10 cellular contexts compared by ENCODE assay signal in genomic region chr1:85465791-85466134, GRCh38. TPM values are rescaled to one million over a fixed set of nuclear protein-coding genes. Genes with fewer than 3 reads are reported as not detected.
DNase-seq lines count a peak whose midpoint lies in the region; ATAC-seq, FAIRE-seq and TF ChIP-seq lines count a peak whose summit lies in the region.
"Had no signal": no experiment of that assay in that cellular context is flagged by ENCODE, and none has a peak within 500 bp of the region (broad histone marks: within the 10 kb centered on the region; RNA-seq: fewer than 3 reads in every experiment).

No MANE protein-coding gene starts in this region.

- H3K4me1 Mint-ChIP-seq in activated T-cell treated with anti-CD3 and anti-CD28 coated beads, Interleukin-2, amount 50 U/mL, for 24 hours (ENCODE audit: low read depth), result peaks cover 9% of the 10 kb centered on the region
- H3K4me1 Mint-ChIP-seq in activated naive CD8-positive, alpha-beta T cell treated with anti-CD3 and anti-CD28 coated beads, Interleukin-2, amount 50 U/mL, for 24 hours, result no peaks in the 10 kb centered on the region

- intact Hi-C loops in kidney (cut with DNase I) (no loop called here), testis (cut with DNase I; ENCODE audit: low total_unique reads) (no loop called here), Right ventricle myocardium superior (cut with DNase I) (no loop called here)

- H3K9me3 Mint-ChIP-seq in activated T-cell treated with anti-CD3 and anti-CD28 coated beads, Interleukin-2, amount 50 U/mL, for 24 hours, result no peaks in the 10 kb centered on the region
- H3K9me3 Mint-ChIP-seq in activated naive CD8-positive, alpha-beta T cell treated with anti-CD3 and anti-CD28 coated beads, Interleukin-2, amount 50 U/mL, for 24 hours, result peaks cover 5% of the 10 kb centered on the region

- H3K27me3 ChIP-seq in testis (no peaks in the 10 kb centered on the region), BE2C (no peaks in the 10 kb centered on the region)

- DNase-seq in activated T-cell treated with anti-CD3 and anti-CD28 coated beads, Interleukin-2, amount 50 U/mL, for 24 hours, result no peak
- DNase-seq in activated T-cell treated with anti-CD3 and anti-CD28 coated beads, Interleukin-2, amount 50 U/mL, for 1 hour, result no peak
- no peak for DNase-seq in activated naive CD8-positive, alpha-beta T cell treated with anti-CD3 and anti-CD28 coated beads, Interleukin-2, amount 50 U/mL, for 24 hours
- DNase-seq in kidney (no peak), testis (peak; percentile 37), Right ventricle myocardium superior (no peak), NCI-H2171 (lab: John Stamatoyannopoulos, UW) (no peak), BE2C (no peak)

- peak overlapping the region; percentile 72 to 83 for H3K4me3 ChIP-seq in kidney (ENCODE audit: low read length in 2 of 2)
- peak overlapping the region; percentile 66 to 89 for H3K4me3 ChIP-seq in testis
- H3K4me3 ChIP-seq in BE2C (ENCODE audit: low read depth, low read length), result no peak overlapping the region

- no peak for ATAC-seq in activated naive CD8-positive, alpha-beta T cell treated with anti-CD3 and anti-CD28 coated beads, Interleukin-2, amount 50 U/mL, for 24 hours
- ATAC-seq in Right ventricle myocardium superior (ENCODE audit: poor library complexity), result no peak

- H3K27ac ChIP-seq in kidney (ENCODE audit: low read depth in 2 of 2, low read length in 2 of 2) (peak overlapping the region; percentile 88 to 92), testis (peak overlapping the region; percentile 83 to 85)
- H3K27ac ChIP-seq: cardiac muscle cell had no signal

- peak overlapping the region; percentile 27 for H3K4me3 Mint-ChIP-seq in activated T-cell treated with anti-CD3 and anti-CD28 coated beads, Interleukin-2, amount 50 U/mL, for 24 hours
- peak overlapping the region; percentile 25 for H3K4me3 Mint-ChIP-seq in activated naive CD8-positive, alpha-beta T cell treated with anti-CD3 and anti-CD28 coated beads, Interleukin-2, amount 50 U/mL, for 24 hours

- no peak for TF ChIP-seq CTCF in kidney (IDR thresholded peaks at IDR 0.05; ENCODE audit: borderline replicate concordance, extremely low read depth, insufficient read depth)
- no peak for TF ChIP-seq CTCF in testis (IDR thresholded peaks at IDR 0.05)
- no peak for TF ChIP-seq CTCF in BE2C (IDR thresholded peaks at IDR 0.05; ENCODE audit: low read depth, low read length)

- H3K36me3 ChIP-seq in kidney (ENCODE audit: control insufficient read depth in 1 of 2, insufficient read depth in 2 of 2, low read length in 2 of 2) (no peaks in the 10 kb centered on the region), testis (ENCODE audit: low read depth, missing control alignments) (no peaks in the 10 kb centered on the region), BE2C (no peaks in the 10 kb centered on the region)
- H3K36me3 ChIP-seq: cardiac muscle cell had no signal

- H3K27me3 Mint-ChIP-seq in activated T-cell treated with anti-CD3 and anti-CD28 coated beads, Interleukin-2, amount 50 U/mL, for 24 hours, result peaks cover 72% of the 10 kb centered on the region
- H3K27me3 Mint-ChIP-seq in activated naive CD8-positive, alpha-beta T cell treated with anti-CD3 and anti-CD28 coated beads, Interleukin-2, amount 50 U/mL, for 24 hours, result peaks cover 62% of the 10 kb centered on the region

- peaks cover 12 to 27% of the 10 kb centered on the region in 2 donors for H3K4me1 ChIP-seq in kidney (ENCODE audit: control insufficient read depth in 1 of 2, insufficient read depth in 1 of 2, low read depth in 1 of 2, low read length in 2 of 2)
- peaks cover 19% of the 10 kb centered on the region for H3K4me1 ChIP-seq in testis
- H3K4me1 ChIP-seq in BE2C, result no peaks in the 10 kb centered on the region

- H3K9ac ChIP-seq in kidney (ENCODE audit: low read length in 2 of 2), result peak overlapping the region; percentile 43 to 80

- H3K27ac Mint-ChIP-seq in activated T-cell treated with anti-CD3 and anti-CD28 coated beads, Interleukin-2, amount 50 U/mL, for 24 hours, result no peak overlapping the region
- no peak overlapping the region for H3K27ac Mint-ChIP-seq in activated naive CD8-positive, alpha-beta T cell treated with anti-CD3 and anti-CD28 coated beads, Interleukin-2, amount 50 U/mL, for 24 hours

- H3K36me3 Mint-ChIP-seq in activated T-cell treated with anti-CD3 and anti-CD28 coated beads, Interleukin-2, amount 50 U/mL, for 24 hours (ENCODE audit: low read depth), result no peaks in the 10 kb centered on the region
- H3K36me3 Mint-ChIP-seq in activated naive CD8-positive, alpha-beta T cell treated with anti-CD3 and anti-CD28 coated beads, Interleukin-2, amount 50 U/mL, for 24 hours (ENCODE audit: low read depth), result no peaks in the 10 kb centered on the region

- H3K9me3 ChIP-seq in kidney (ENCODE audit: control insufficient read depth in 1 of 2, low read length in 2 of 2) (no peaks in the 10 kb centered on the region), testis (no peaks in the 10 kb centered on the region), BE2C (no peaks in the 10 kb centered on the region)

- TF ChIP-seq POLR2A in testis (IDR thresholded peaks at IDR 0.05), result no peak

- no peak for FAIRE-seq in kidney (lab: Jason Lieb, UNC)
- FAIRE-seq: urothelium cell line had no signal

- 0 to 19% methylated on average over 1 of the region's 1 CpG for WGBS in testis, 2 donors

RNA-seq across cellular contexts. Expression of gene DDAH1, which starts 0.8 kb away (rescaled TPM):
- total RNA-seq in kidney (73.1 TPM), testis (10 to 100 TPM; 54.3 to 71.3 TPM), Right ventricle myocardium superior (3.5 TPM)
- polyA plus RNA-seq in kidney (ENCODE audit: insufficient read depth, low read depth, low replicate concordance) (98.9 TPM), testis (ENCODE audit: insufficient read depth, low read depth, low replicate concordance) (45.3 TPM)
- polyA plus RNA-seq in BE2C (2012; ENCODE audit: insufficient read depth, insufficient read length, low read depth), result 14.5 TPM

Comparison
In these comparisons a context has a peak if more than half of its experiments do, and no peak if none do; other contexts are left out.
1. RNA of gene DDAH1, which starts 0.8 kb away (total RNA-seq): 73.1 TPM in kidney (single experiment) and 54.3 to 71.3 TPM in testis; 3.5 TPM in Right ventricle myocardium superior (single experiment); every median in the first group is over 10 times any median in the second.